ENCODE assay signal across 19 cellular contexts in genomic region chr19:38875656-38876345, GRCh38. TPM values are rescaled to one million over a fixed set of nuclear protein-coding genes. Genes with fewer than 3 reads are reported as not detected.
DNase-seq lines count a peak whose midpoint lies in the region; ATAC-seq and TF ChIP-seq lines count a peak whose summit lies in the region.
"Had no signal": no experiment of that assay in that cellular context is flagged by ENCODE, and none has a peak within 500 bp of the region (broad histone marks: within the 10 kb centered on the region; RNA-seq: fewer than 3 reads in every experiment).

No MANE protein-coding gene starts in this region.

- no peaks in the 10 kb centered on the region for H3K27me3 Mint-ChIP-seq in activated CD4-positive, alpha-beta T cell treated with anti-CD3 and anti-CD28 coated beads for 36 hours
- no peaks in the 10 kb centered on the region for H3K27me3 Mint-ChIP-seq in activated naive CD8-positive, alpha-beta T cell treated with anti-CD3 and anti-CD28 coated beads for 36 hours

- peaks cover 21% of the 10 kb centered on the region for H3K36me3 Mint-ChIP-seq in activated CD4-positive, alpha-beta T cell treated with anti-CD3 and anti-CD28 coated beads for 36 hours (ENCODE audit: low read depth)
- peaks cover 5% of the 10 kb centered on the region for H3K36me3 Mint-ChIP-seq in activated naive CD8-positive, alpha-beta T cell treated with anti-CD3 and anti-CD28 coated beads for 36 hours
- H3K36me3 Mint-ChIP-seq: neural progenitor cell, WTC11 had no signal

- H3K4me1 Mint-ChIP-seq in activated CD4-positive, alpha-beta T cell treated with anti-CD3 and anti-CD28 coated beads for 36 hours = peaks cover 27% of the 10 kb centered on the region
- peaks cover 22% of the 10 kb centered on the region for H3K4me1 Mint-ChIP-seq in activated naive CD8-positive, alpha-beta T cell treated with anti-CD3 and anti-CD28 coated beads for 36 hours

- no peak overlapping the region for H3K4me3 Mint-ChIP-seq in activated CD4-positive, alpha-beta T cell treated with anti-CD3 and anti-CD28 coated beads for 36 hours
- H3K4me3 Mint-ChIP-seq in activated naive CD8-positive, alpha-beta T cell treated with anti-CD3 and anti-CD28 coated beads for 36 hours = no peak overlapping the region
- H3K4me3 Mint-ChIP-seq: WTC11 had no signal

- POLR2A ChIA-PET in activated CD4-positive, alpha-beta T cell treated with anti-CD3 and anti-CD28 coated beads for 36 hours (lab: Charles Lee) = interaction anchor here (1.1 kb wide), 1 partner anchor 44 kb away, joined by 4 read pairs; no protein-coding TSS in a partner anchor

- H3K9me3 ChIP-seq in neutrophil = no peaks in the 10 kb centered on the region
- H3K9me3 ChIP-seq: gastroesophageal sphincter, thoracic aorta had no signal

- no peaks in the 10 kb centered on the region for H3K9me3 Mint-ChIP-seq in activated CD4-positive, alpha-beta T cell treated with anti-CD3 and anti-CD28 coated beads for 36 hours (ENCODE audit: low read depth)
- H3K9me3 Mint-ChIP-seq in activated naive CD8-positive, alpha-beta T cell treated with anti-CD3 and anti-CD28 coated beads for 36 hours = no peaks in the 10 kb centered on the region
- H3K9me3 Mint-ChIP-seq: neural progenitor cell, WTC11 had no signal

- no peaks in the 10 kb centered on the region for H3K27me3 ChIP-seq in neutrophil
- H3K27me3 ChIP-seq: gastroesophageal sphincter had no signal

- CTCF ChIA-PET in activated CD4-positive, alpha-beta T cell treated with anti-CD3 and anti-CD28 coated beads for 36 hours (lab: Charles Lee) = interaction anchor here (1.0 to 1.4 kb wide), 4 partner anchors 9 to 106 kb away, joined by 3 to 4 read pairs (median 4); partner anchors contain the start of genes MRPS12 and SARS2

- peak overlapping the region; percentile 36 for H3K27ac ChIP-seq in neutrophil
- H3K27ac ChIP-seq: gastroesophageal sphincter, neural progenitor cell, PC-9, thoracic aorta had no signal

- H3K4me3 ChIP-seq in neutrophil (ENCODE audit: low read depth in 1 of 2, low read length in 1 of 2) = no peak overlapping the region
- H3K4me3 ChIP-seq: gastroesophageal sphincter, neural progenitor cell, PC-9, thoracic aorta had no signal

- H3K27ac Mint-ChIP-seq in activated CD4-positive, alpha-beta T cell treated with anti-CD3 and anti-CD28 coated beads for 36 hours = peak overlapping the region; percentile 47
- H3K27ac Mint-ChIP-seq in activated naive CD8-positive, alpha-beta T cell treated with anti-CD3 and anti-CD28 coated beads for 36 hours = peak overlapping the region; percentile 43
- H3K27ac Mint-ChIP-seq: neural progenitor cell, WTC11 had no signal

- intact Hi-C loops in activated CD4-positive, alpha-beta T cell treated with anti-CD3 and anti-CD28 coated beads for 36 hours (cut with DNase I, micrococcal nuclease) = no loop called here
- intact Hi-C loops in left colon (cut with DNase I, micrococcal nuclease) = no loop called here

- no peak for DNase-seq in activated CD4-positive, alpha-beta T cell treated with anti-CD3 and anti-CD28 coated beads for 36 hours
- no peak for DNase-seq in activated CD4-positive, alpha-beta T cell treated with anti-CD3 and anti-CD28 coated beads, Interleukin-2, amount 50 U/mL, for 48 hours
- DNase-seq in NCI-H774 (lab: John Stamatoyannopoulos, UW) (peak; percentile 22), left colon (no peak)
- DNase-seq in activated naive CD8-positive, alpha-beta T cell treated with anti-CD3 and anti-CD28 coated beads for 36 hours = no peak
- DNase-seq in stimulated activated CD4-positive, alpha-beta T cell treated with anti-CD3 and anti-CD28 coated beads, Interleukin-1b, Interleukin-23, amount 100 ng/mL, for 48 hours = no peak
- DNase-seq: anterior cingulate cortex, NCI-H1694 treated with DMSO at 0.1 percent for 48 hours, NCI-H510A treated with DMSO at 0.1 percent for 48 hours, PC-9 had no signal

- H3K4me1 ChIP-seq in neutrophil (ENCODE audit: control insufficient read depth in 1 of 2, insufficient read depth in 1 of 2, low read depth in 1 of 2, low read length in 1 of 2) = peaks cover 22 to 25% of the 10 kb centered on the region in 2 experiments

- no peak for TF ChIP-seq CTCF in neutrophil (IDR thresholded peaks at IDR 0.05)

- no peak for ATAC-seq in activated CD4-positive, alpha-beta T cell treated with anti-CD3 and anti-CD28 coated beads for 36 hours
- no peak for ATAC-seq in activated CD4-positive, CD25-positive, alpha-beta regulatory T cell treated with anti-CD3 and anti-CD28 coated beads, Interleukin-2, amount 50 U/mL, for 24 hours
- ATAC-seq in left colon = no peak
- ATAC-seq: gastroesophageal sphincter, right cardiac atrium, WTC11 had no signal

- H3K36me3 ChIP-seq in neutrophil = peaks cover 49% of the 10 kb centered on the region
- H3K36me3 ChIP-seq: neural progenitor cell had no signal

RNA-seq across cellular contexts. Expression of gene RINL, which starts 2.3 kb away (rescaled TPM):
- 10 to 100 TPM; 85.8 to 90.3 TPM for total RNA-seq in activated CD4-positive, alpha-beta T cell treated with anti-CD3 and anti-CD28 coated beads for 36 hours
- 10 to 100 TPM; 74.0 to 75.0 TPM for total RNA-seq in activated naive CD8-positive, alpha-beta T cell treated with anti-CD3 and anti-CD28 coated beads for 36 hours
- total RNA-seq in left colon = 1 to 10 TPM; 3.2 to 3.4 TPM

RNA-seq across cellular contexts. Expression of gene SIRT2, which starts 23.6 kb away (rescaled TPM):
- total RNA-seq in activated CD4-positive, alpha-beta T cell treated with anti-CD3 and anti-CD28 coated beads for 36 hours = 10 to 100 TPM; 17.8 to 23.1 TPM
- total RNA-seq in activated naive CD8-positive, alpha-beta T cell treated with anti-CD3 and anti-CD28 coated beads for 36 hours = 10 to 100 TPM; 19.4 to 21.2 TPM
- total RNA-seq in left colon = 10 to 100 TPM; 32.9 to 39.9 TPM

RNA-seq across cellular contexts. Expression of gene NFKBIB, which starts 24.0 kb away (rescaled TPM):
- total RNA-seq in activated CD4-positive, alpha-beta T cell treated with anti-CD3 and anti-CD28 coated beads for 36 hours = 10 to 100 TPM; 49.4 to 52.5 TPM
- total RNA-seq in activated naive CD8-positive, alpha-beta T cell treated with anti-CD3 and anti-CD28 coated beads for 36 hours = 10 to 100 TPM; 85.7 to 86.2 TPM
- 10 to 100 TPM; 32.1 to 38.8 TPM for total RNA-seq in left colon

RNA-seq across cellular contexts. Expression of gene HNRNPL, which starts 26.0 kb away (rescaled TPM):
- 100 to 1,000 TPM; 714 to 722 TPM for total RNA-seq in activated CD4-positive, alpha-beta T cell treated with anti-CD3 and anti-CD28 coated beads for 36 hours
- total RNA-seq in activated naive CD8-positive, alpha-beta T cell treated with anti-CD3 and anti-CD28 coated beads for 36 hours = 100 to 1,000 TPM; 723 to 728 TPM
- total RNA-seq in left colon = 100 to 1,000 TPM; 269 to 281 TPM

RNA-seq across cellular contexts. Expression of gene CCER2, which starts 36.2 kb away (rescaled TPM):
- total RNA-seq in activated CD4-positive, alpha-beta T cell treated with anti-CD3 and anti-CD28 coated beads for 36 hours = under 1 TPM; 0.34 to 0.54 TPM
- 1 to 10 TPM in 1 of 2 experiments, under 1 TPM in 1; 0.96 to 1.5 TPM for total RNA-seq in activated naive CD8-positive, alpha-beta T cell treated with anti-CD3 and anti-CD28 coated beads for 36 hours
- under 1 TPM in 1 of 2 donors, not detected in 1; 0.55 TPM for total RNA-seq in left colon
- total RNA-seq: HT-29, M059J, thoracic aorta had no signal

Comparison
In these comparisons a context has a peak if more than half of its experiments do, and no peak if none do; other contexts are left out.
1. RNA of gene RINL, which starts 2.3 kb away (total RNA-seq): 85.8 to 90.3 TPM in activated CD4-positive, alpha-beta T cell treated with anti-CD3 and anti-CD28 coated beads for 36 hours and 74.0 to 75.0 TPM in activated naive CD8-positive, alpha-beta T cell treated with anti-CD3 and anti-CD28 coated beads for 36 hours; 3.2 to 3.4 TPM in left colon; every median in the first group is over 10 times any median in the second.